8 cellular contexts compared by ENCODE assay signal in the genomic region with DNA sequence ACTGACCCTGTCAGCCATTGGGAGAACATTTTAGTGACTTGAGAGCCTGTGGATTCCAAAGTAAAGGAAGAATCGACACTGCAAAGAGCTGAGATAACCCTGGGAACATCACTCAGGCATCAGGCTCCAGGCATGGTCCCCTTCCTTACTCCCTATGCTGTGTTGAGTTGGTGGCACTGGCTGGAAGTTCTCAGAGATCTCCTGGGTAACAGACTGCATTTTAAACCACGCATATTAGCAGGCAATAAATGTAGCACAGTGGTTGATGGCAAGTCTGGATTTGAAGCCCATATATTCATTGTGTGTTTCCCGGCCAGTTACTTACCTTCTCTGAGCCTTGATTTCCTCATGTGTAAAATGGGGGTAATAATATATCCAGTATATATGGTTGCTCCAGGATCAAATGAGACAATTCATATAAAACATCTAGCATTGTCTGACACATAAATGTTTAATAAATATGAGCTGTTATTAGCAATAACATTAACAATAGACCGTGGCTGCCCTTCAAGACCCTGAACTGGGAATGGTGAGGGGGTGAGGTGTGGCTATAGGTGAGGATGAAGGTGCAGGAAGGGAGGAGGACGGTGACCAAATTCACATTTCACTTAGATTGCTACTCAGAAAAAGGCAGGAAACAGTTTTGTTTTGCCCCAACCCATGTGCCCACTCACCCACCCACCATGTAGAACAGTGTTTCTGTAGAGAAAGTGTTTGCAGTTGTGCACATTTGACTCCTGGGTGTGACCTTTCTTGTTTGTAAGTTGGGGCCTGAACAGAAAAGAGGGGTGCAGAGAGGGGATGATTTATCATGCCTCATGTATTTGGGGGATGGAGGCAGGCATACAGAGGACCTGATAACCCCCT. TPM values are rescaled to one million over a fixed set of nuclear protein-coding genes. Genes with fewer than 3 reads are reported as not detected.
DNase-seq lines count a peak whose midpoint lies in the region; ATAC-seq lines count a peak whose summit lies in the region.

No MANE protein-coding gene starts in this region.

- peaks cover 27% of the 10 kb centered on the region; the same call in 1 of the 2 replicates for H3K36me3 ChIP-seq in iPS-20b (ENCODE audit: insufficient read depth, low read depth, low read length)

- peak; percentile 53 for DNase-seq in activated naive CD4-positive, alpha-beta T cell treated with anti-CD3 and anti-CD28 coated beads, Interleukin-2, amount 10 ng/mL, durations not matched to agents 7 days and 5 days
- DNase-seq in stimulated activated naive B cell treated with anti-CD40 and anti-IgM and Interleukin-4, amounts not matched to agents 10 μg/mL and 1 μg/mL and 100 μg/mL, for 72 hours: no peak
- DNase-seq in middle frontal gyrus (ENCODE audit: extremely low spot score, low spot score): no peak
- no peak for DNase-seq in hippocampal formation (lab: John Stamatoyannopoulos, UW)
- no peak for DNase-seq in activated gamma-delta T cell (lab: John Stamatoyannopoulos, UW)
- DNase-seq in glomerular visceral epithelial cell (ENCODE audit: extremely low spot score): no peak

- H3K27me3 ChIP-seq in iPS-20b (ENCODE audit: insufficient read depth, low read length): peaks cover 10% of the 10 kb centered on the region; the same call in 1 of the 2 replicates

- no peak for ATAC-seq in stimulated activated naive B cell treated with anti-CD40 and anti-IgM and Interleukin-4, amounts not matched to agents 10 μg/mL and 1 μg/mL and 100 μg/mL, for 72 hours (replicated peaks)

- H3K4me1 Mint-ChIP-seq in IgD-negative memory B cell: peaks cover 44 to 52% (median 52%) of the 10 kb centered on the region in 3 donors
- peaks cover 71% of the 10 kb centered on the region for H3K4me1 Mint-ChIP-seq in activated naive CD4-positive, alpha-beta T cell treated with anti-CD3 and anti-CD28 coated beads, Interleukin-2, amount 10 ng/mL, durations not matched to agents 7 days and 5 days
- H3K4me1 Mint-ChIP-seq in stimulated activated naive B cell treated with anti-CD40 and anti-IgM and Interleukin-4, amounts not matched to agents 10 μg/mL and 1 μg/mL and 100 μg/mL, for 72 hours: peaks cover 60 to 71% of the 10 kb centered on the region in 2 donors

- peaks cover 30% of the 10 kb centered on the region for H3K4me1 ChIP-seq in iPS-20b (ENCODE audit: insufficient read depth, low read length)

- no peaks in the 10 kb centered on the region for H3K9me3 ChIP-seq in iPS-20b (ENCODE audit: insufficient read depth, low read depth, low read length)

- H3K36me3 Mint-ChIP-seq in IgD-negative memory B cell: no peaks in the 10 kb centered on the region
- peaks cover 47% of the 10 kb centered on the region for H3K36me3 Mint-ChIP-seq in activated naive CD4-positive, alpha-beta T cell treated with anti-CD3 and anti-CD28 coated beads, Interleukin-2, amount 10 ng/mL, durations not matched to agents 7 days and 5 days
- H3K36me3 Mint-ChIP-seq in stimulated activated naive B cell treated with anti-CD40 and anti-IgM and Interleukin-4, amounts not matched to agents 10 μg/mL and 1 μg/mL and 100 μg/mL, for 72 hours: peaks cover 2 to 25% of the 10 kb centered on the region in 2 donors

- H3K9me3 Mint-ChIP-seq in IgD-negative memory B cell: no peaks in the 10 kb centered on the region
- no peaks in the 10 kb centered on the region for H3K9me3 Mint-ChIP-seq in activated naive CD4-positive, alpha-beta T cell treated with anti-CD3 and anti-CD28 coated beads, Interleukin-2, amount 10 ng/mL, durations not matched to agents 7 days and 5 days
- no peaks in the 10 kb centered on the region for H3K9me3 Mint-ChIP-seq in stimulated activated naive B cell treated with anti-CD40 and anti-IgM and Interleukin-4, amounts not matched to agents 10 μg/mL and 1 μg/mL and 100 μg/mL, for 72 hours

- CTCF ChIA-PET in activated naive CD4-positive, alpha-beta T cell treated with anti-CD3 and anti-CD28 coated beads, Interleukin-2, amount 10 ng/mL, durations not matched to agents 7 days and 5 days (lab: Charles Lee): interaction anchor here (1.2 to 12.7 kb wide), 5 partner anchors 18 to 149 kb away, joined by 4 to 240 read pairs (median 5); no protein-coding TSS in a partner anchor

- peak overlapping the region; percentile 76 to 95 (median 92) for H3K4me3 Mint-ChIP-seq in IgD-negative memory B cell
- peak overlapping the region; percentile 84 for H3K4me3 Mint-ChIP-seq in activated naive CD4-positive, alpha-beta T cell treated with anti-CD3 and anti-CD28 coated beads, Interleukin-2, amount 10 ng/mL, durations not matched to agents 7 days and 5 days
- peak overlapping the region; percentile 74 to 81 for H3K4me3 Mint-ChIP-seq in stimulated activated naive B cell treated with anti-CD40 and anti-IgM and Interleukin-4, amounts not matched to agents 10 μg/mL and 1 μg/mL and 100 μg/mL, for 72 hours

- H3K4me3 ChIP-seq in iPS-20b (ENCODE audit: low read length): peak overlapping the region; percentile 79

- no peak overlapping the region for H3K27ac ChIP-seq in iPS-20b (ENCODE audit: low read length)

- no peaks in the 10 kb centered on the region for H3K27me3 Mint-ChIP-seq in IgD-negative memory B cell
- H3K27me3 Mint-ChIP-seq in activated naive CD4-positive, alpha-beta T cell treated with anti-CD3 and anti-CD28 coated beads, Interleukin-2, amount 10 ng/mL, durations not matched to agents 7 days and 5 days: no peaks in the 10 kb centered on the region
- H3K27me3 Mint-ChIP-seq in stimulated activated naive B cell treated with anti-CD40 and anti-IgM and Interleukin-4, amounts not matched to agents 10 μg/mL and 1 μg/mL and 100 μg/mL, for 72 hours: peaks cover 0 to 5% of the 10 kb centered on the region in 2 donors

- peak overlapping the region; percentile 83 to 95 (median 93) for H3K27ac Mint-ChIP-seq in IgD-negative memory B cell
- H3K27ac Mint-ChIP-seq in activated naive CD4-positive, alpha-beta T cell treated with anti-CD3 and anti-CD28 coated beads, Interleukin-2, amount 10 ng/mL, durations not matched to agents 7 days and 5 days: peak overlapping the region; percentile 92
- H3K27ac Mint-ChIP-seq in stimulated activated naive B cell treated with anti-CD40 and anti-IgM and Interleukin-4, amounts not matched to agents 10 μg/mL and 1 μg/mL and 100 μg/mL, for 72 hours: peak overlapping the region; percentile 38

- peak overlapping the region; percentile 89; the same call in 1 of the 2 replicates for H3K9ac ChIP-seq in iPS-20b (ENCODE audit: low read depth, low read length)

RNA-seq across cellular contexts. Expression of gene PLCG1, which starts 2.1 kb away (rescaled TPM):
- 12.8 TPM for polyA plus RNA-seq in IgD-negative memory B cell

Comparison
In these comparisons a context has a peak if more than half of its experiments do, and no peak if none do; other contexts are left out.
1. H3K27ac Mint-ChIP-seq: peak in every context shown above with its lines; median percentile 93 in IgD-negative memory B cell; 92 in activated naive CD4-positive, alpha-beta T cell treated with anti-CD3 and anti-CD28 coated beads, Interleukin-2, amount 10 ng/mL, durations not matched to agents 7 days and 5 days; 38 in stimulated activated naive B cell treated with anti-CD40 and anti-IgM and Interleukin-4, amounts not matched to agents 10 μg/mL and 1 μg/mL and 100 μg/mL, for 72 hours.